ENCODE assay signal across 1 cellular context in the genomic region with DNA sequence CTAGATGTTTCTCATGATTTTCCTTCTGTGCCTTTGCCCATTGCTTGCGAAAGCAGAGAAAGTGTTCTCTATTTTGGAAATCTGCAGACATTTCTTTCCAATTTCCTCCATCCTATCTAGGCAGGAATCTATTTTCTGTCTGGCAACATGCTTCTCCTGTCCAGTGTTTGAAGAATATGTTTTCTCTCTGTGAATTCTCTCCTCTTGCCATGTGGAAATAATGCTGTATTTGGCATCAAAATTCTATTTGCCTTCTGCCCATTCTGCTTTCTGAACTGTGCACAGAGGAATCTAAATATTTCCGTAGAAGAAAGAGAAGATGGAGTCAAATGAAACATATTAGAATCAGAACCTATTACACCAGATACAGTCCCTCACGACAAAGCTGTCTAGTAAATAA.
TF ChIP-seq lines count a peak whose summit lies in the region.

No MANE protein-coding gene starts in this region.

TF ChIP-seq in GM23338, 12 proteins besides CTCF, POLR2A, EP300 and RAD21 (continued from another document):
- TF ChIP-seq, protein P1, sequence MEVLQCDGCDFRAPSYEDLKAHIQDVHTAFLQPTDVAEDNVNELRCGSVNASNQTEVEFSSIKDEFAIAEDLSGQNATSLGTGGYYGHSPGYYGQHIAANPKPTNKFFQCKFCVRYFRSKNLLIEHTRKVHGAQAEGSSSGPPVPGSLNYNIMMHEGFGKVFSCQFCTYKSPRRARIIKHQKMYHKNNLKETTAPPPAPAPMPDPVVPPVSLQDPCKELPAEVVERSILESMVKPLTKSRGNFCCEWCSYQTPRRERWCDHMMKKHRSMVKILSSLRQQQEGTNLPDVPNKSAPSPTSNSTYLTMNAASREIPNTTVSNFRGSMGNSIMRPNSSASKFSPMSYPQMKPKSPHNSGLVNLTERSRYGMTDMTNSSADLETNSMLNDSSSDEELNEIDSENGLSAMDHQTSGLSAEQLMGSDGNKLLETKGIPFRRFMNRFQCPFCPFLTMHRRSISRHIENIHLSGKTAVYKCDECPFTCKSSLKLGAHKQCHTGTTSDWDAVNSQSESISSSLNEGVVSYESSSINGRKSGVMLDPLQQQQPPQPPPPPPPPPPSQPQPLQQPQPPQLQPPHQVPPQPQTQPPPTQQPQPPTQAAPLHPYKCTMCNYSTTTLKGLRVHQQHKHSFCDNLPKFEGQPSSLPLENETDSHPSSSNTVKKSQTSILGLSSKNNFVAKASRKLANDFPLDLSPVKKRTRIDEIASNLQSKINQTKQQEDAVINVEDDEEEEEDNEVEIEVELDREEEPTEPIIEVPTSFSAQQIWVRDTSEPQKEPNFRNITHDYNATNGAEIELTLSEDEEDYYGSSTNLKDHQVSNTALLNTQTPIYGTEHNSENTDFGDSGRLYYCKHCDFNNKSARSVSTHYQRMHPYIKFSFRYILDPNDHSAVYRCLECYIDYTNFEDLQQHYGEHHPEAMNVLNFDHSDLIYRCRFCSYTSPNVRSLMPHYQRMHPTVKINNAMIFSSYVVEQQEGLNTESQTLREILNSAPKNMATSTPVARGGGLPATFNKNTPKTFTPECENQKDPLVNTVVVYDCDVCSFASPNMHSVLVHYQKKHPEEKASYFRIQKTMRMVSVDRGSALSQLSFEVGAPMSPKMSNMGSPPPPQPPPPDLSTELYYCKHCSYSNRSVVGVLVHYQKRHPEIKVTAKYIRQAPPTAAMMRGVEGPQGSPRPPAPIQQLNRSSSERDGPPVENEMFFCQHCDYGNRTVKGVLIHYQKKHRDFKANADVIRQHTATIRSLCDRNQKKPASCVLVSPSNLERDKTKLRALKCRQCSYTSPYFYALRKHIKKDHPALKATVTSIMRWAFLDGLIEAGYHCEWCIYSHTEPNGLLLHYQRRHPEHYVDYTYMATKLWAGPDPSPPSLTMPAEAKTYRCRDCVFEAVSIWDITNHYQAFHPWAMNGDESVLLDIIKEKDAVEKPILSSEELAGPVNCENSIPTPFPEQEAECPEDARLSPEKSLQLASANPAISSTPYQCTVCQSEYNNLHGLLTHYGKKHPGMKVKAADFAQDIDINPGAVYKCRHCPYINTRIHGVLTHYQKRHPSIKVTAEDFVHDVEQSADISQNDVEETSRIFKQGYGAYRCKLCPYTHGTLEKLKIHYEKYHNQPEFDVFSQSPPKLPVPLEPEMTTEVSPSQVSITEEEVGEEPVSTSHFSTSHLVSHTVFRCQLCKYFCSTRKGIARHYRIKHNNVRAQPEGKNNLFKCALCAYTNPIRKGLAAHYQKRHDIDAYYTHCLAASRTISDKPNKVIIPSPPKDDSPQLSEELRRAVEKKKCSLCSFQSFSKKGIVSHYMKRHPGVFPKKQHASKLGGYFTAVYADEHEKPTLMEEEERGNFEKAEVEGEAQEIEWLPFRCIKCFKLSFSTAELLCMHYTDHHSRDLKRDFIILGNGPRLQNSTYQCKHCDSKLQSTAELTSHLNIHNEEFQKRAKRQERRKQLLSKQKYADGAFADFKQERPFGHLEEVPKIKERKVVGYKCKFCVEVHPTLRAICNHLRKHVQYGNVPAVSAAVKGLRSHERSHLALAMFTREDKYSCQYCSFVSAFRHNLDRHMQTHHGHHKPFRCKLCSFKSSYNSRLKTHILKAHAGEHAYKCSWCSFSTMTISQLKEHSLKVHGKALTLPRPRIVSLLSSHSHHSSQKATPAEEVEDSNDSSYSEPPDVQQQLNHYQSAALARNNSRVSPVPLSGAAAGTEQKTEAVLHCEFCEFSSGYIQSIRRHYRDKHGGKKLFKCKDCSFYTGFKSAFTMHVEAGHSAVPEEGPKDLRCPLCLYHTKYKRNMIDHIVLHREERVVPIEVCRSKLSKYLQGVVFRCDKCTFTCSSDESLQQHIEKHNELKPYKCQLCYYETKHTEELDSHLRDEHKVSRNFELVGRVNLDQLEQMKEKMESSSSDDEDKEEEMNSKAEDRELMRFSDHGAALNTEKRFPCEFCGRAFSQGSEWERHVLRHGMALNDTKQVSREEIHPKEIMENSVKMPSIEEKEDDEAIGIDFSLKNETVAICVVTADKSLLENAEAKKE (CRISPR knock-in tag; IDR thresholded peaks at IDR 0.05), result no peak
- no peak for TF ChIP-seq NANOG (IDR thresholded peaks at IDR 0.05; ENCODE audit: borderline replicate concordance)
- TF ChIP-seq ZNF331 (CRISPR knock-in tag; IDR thresholded peaks at IDR 0.05; ENCODE audit: low read depth), result no peak
- TF ChIP-seq EZH2 (IDR thresholded peaks at IDR 0.05; ENCODE audit: low read depth, unreplicated experiment), result no peak
